17 cellular contexts compared by ENCODE assay signal in genomic region chr10:98299341-98299740, GRCh38. TPM values are rescaled to one million over a fixed set of nuclear protein-coding genes. Genes with fewer than 3 reads are reported as not detected.
A peak's percentile ranks its signal among the peaks of the same experiment; 100 is the strongest.
DNase-seq lines count a peak whose midpoint lies in the region; ATAC-seq and TF ChIP-seq lines count a peak whose summit lies in the region.
"Had no signal": no experiment of that assay in that cellular context is flagged by ENCODE, and none has a peak within 500 bp of the region (broad histone marks: within the 10 kb centered on the region; RNA-seq: fewer than 3 reads in every experiment).

No MANE protein-coding gene starts in this region.

- no peak for ATAC-seq in HG02610 (IDR thresholded peaks at IDR 0.05; ENCODE audit: unreplicated experiment)
- no peak for ATAC-seq in activated CD8-positive, alpha-beta T cell treated with anti-CD3 and anti-CD28 coated beads, Interleukin-2, amount 10 ng/mL, durations not matched to agents 7 days and 5 days
- ATAC-seq: right lobe of liver had no signal

- no peaks in the 10 kb centered on the region for H3K27me3 ChIP-seq in H9 (ENCODE audit: insufficient read depth, low read length)
- H3K27me3 ChIP-seq: right lobe of liver had no signal

- H3K4me3 Mint-ChIP-seq in H9, result no peak overlapping the region
- H3K4me3 Mint-ChIP-seq in activated CD8-positive, alpha-beta T cell treated with anti-CD3 and anti-CD28 coated beads, Interleukin-2, amount 10 ng/mL, durations not matched to agents 7 days and 5 days, result no peak overlapping the region
- H3K4me3 Mint-ChIP-seq: T-helper 2 cell treated with Interferon-gamma antibody and Interleukin-4, amounts not matched to agents 5 μg/mL and 100 μg/mL, for 36 hours had no signal

- no peak overlapping the region for H3K56ac ChIP-seq in H9 (ENCODE audit: insufficient read length, low read depth, low read length)

- TF ChIP-seq CTCF in H9 (conservative IDR thresholded peaks at IDR 0.05), result no peak
- no peak for TF ChIP-seq CTCF in astrocyte of the cerebellum (IDR thresholded peaks at IDR 0.05; ENCODE audit: low read depth, low read length, missing control alignments)

- H3K27ac Mint-ChIP-seq in H9, result no peak overlapping the region
- H3K27ac Mint-ChIP-seq in activated CD8-positive, alpha-beta T cell treated with anti-CD3 and anti-CD28 coated beads, Interleukin-2, amount 10 ng/mL, durations not matched to agents 7 days and 5 days, result no peak overlapping the region
- H3K27ac Mint-ChIP-seq: T-helper 2 cell treated with Interferon-gamma antibody and Interleukin-4, amounts not matched to agents 5 μg/mL and 100 μg/mL, for 36 hours had no signal

- H3K23me2 ChIP-seq in H9 (ENCODE audit: insufficient read length, low read depth, low read length, poor library complexity, severe bottlenecking), result no peaks in the 10 kb centered on the region

- POLR2A ChIA-PET in activated CD8-positive, alpha-beta T cell treated with anti-CD3 and anti-CD28 coated beads, Interleukin-2, amount 10 ng/mL, durations not matched to agents 7 days and 5 days (lab: Charles Lee), result no interaction called here

- peaks cover 2% of the 10 kb centered on the region; the same call in 1 of the 2 replicates for H3K27me3 Mint-ChIP-seq in H9 (ENCODE audit: low read depth)
- H3K27me3 Mint-ChIP-seq in activated CD8-positive, alpha-beta T cell treated with anti-CD3 and anti-CD28 coated beads, Interleukin-2, amount 10 ng/mL, durations not matched to agents 7 days and 5 days (ENCODE audit: low read depth), result peaks cover 2% of the 10 kb centered on the region

- no peak overlapping the region for H2BK15ac ChIP-seq in H9 (ENCODE audit: low read depth, low read length)

- no peak overlapping the region for H2BK12ac ChIP-seq in H9 (ENCODE audit: insufficient read length, low read depth, low read length)

- H2AK5ac ChIP-seq in H9 (ENCODE audit: insufficient read length, low read length), result no peak overlapping the region

- H3K4me1 ChIP-seq in H9 (ENCODE audit: insufficient read depth, low read length), result peaks cover 6% of the 10 kb centered on the region; the same call in 1 of the 2 replicates
- H3K4me1 ChIP-seq: right lobe of liver had no signal

- WGBS in H9 (ENCODE audit: extremely low coverage, insufficient read length, low lambda C conversion rate), result no CpG with 5 or more reads among the region's 9 CpGs

- H4K5ac ChIP-seq in H9 (ENCODE audit: insufficient read length, low read depth, low read length), result no peak overlapping the region

- H3K4me2 ChIP-seq in H9 (ENCODE audit: insufficient read depth, insufficient read length, low read length), result no peak overlapping the region

- no peaks in the 10 kb centered on the region for H3K9me3 ChIP-seq in H9 (ENCODE audit: control insufficient read depth, low read depth, low read length)
- H3K9me3 ChIP-seq: right lobe of liver had no signal

- H3K14ac ChIP-seq in H9 (ENCODE audit: insufficient read depth, low read length), result no peak overlapping the region

- CTCF ChIA-PET in activated CD8-positive, alpha-beta T cell treated with anti-CD3 and anti-CD28 coated beads, Interleukin-2, amount 10 ng/mL, durations not matched to agents 7 days and 5 days (lab: Charles Lee), result no interaction called here

- H3K4ac ChIP-seq in H9 (ENCODE audit: low read depth, low read length), result no peak overlapping the region

- H3K79me2 ChIP-seq in H9 (ENCODE audit: insufficient read depth, low read length), result no peaks in the 10 kb centered on the region

- H3K9ac ChIP-seq in H9 (ENCODE audit: extremely low read depth, insufficient read length, low read length), result no peak overlapping the region

- H3K18ac ChIP-seq in H9 (ENCODE audit: insufficient read length, low read depth, low read length), result no peak overlapping the region

- no peak overlapping the region for H2BK5ac ChIP-seq in H9 (ENCODE audit: insufficient read length, low read length)

- DNase-seq in ACHN (peak; percentile 32), H9 (peak; percentile 55), astrocyte of the cerebellum (ENCODE audit: low read depth) (peak; percentile 23), iPS-NIHi7 (ENCODE audit: extremely low spot score) (peak; percentile 78), HCEC 1CT (no peak)
- DNase-seq in NK-92 treated with Interleukin-12 subunit alpha and Interleukin-12 subunit beta, amount 100 ng/mL, for 24 hours (lab: John Stamatoyannopoulos, UW), result no peak
- DNase-seq in activated CD8-positive, alpha-beta T cell treated with anti-CD3 and anti-CD28 coated beads, Interleukin-2, amount 10 ng/mL, durations not matched to agents 7 days and 5 days, result no peak
- DNase-seq: activated CD4-positive, alpha-beta T cell treated with anti-CD3 and anti-CD28 coated beads for 4 hours; activated naive CD4-positive, alpha-beta T cell treated with Interleukin-2 at 50 U/mL for 16 hours; erythroblast; glutamatergic neuron; NCI-H187; stimulated activated CD4-positive, alpha-beta T cell treated with anti-CD3 and anti-CD28 coated beads, Interleukin-2, amount 100 ng/mL, for 24 hours had no signal

- H4K91ac ChIP-seq in H9 (ENCODE audit: insufficient read length, low read depth, low read length), result no peak overlapping the region

- no peak overlapping the region for H3K23ac ChIP-seq in H9 (ENCODE audit: insufficient read length, low read depth, low read length)

- H4K8ac ChIP-seq in H9 (replicated peaks; ENCODE audit: insufficient read length, low read depth, low read length), result no peak overlapping the region

- H2BK20ac ChIP-seq in H9 (ENCODE audit: low read depth, low read length, poor library complexity, severe bottlenecking), result no peak overlapping the region

- no peaks in the 10 kb centered on the region for H3K36me3 Mint-ChIP-seq in H9 (ENCODE audit: insufficient read depth in 1 of 3, low read depth in 3 of 3)
- H3K36me3 Mint-ChIP-seq in activated CD8-positive, alpha-beta T cell treated with anti-CD3 and anti-CD28 coated beads, Interleukin-2, amount 10 ng/mL, durations not matched to agents 7 days and 5 days (ENCODE audit: low read depth), result no peaks in the 10 kb centered on the region

- no peak overlapping the region for H2AFZ ChIP-seq in H9 (ENCODE audit: low read length)

- H3T11ph ChIP-seq in H9 (ENCODE audit: low read length), result no peak overlapping the region

- no peaks in the 10 kb centered on the region for H3K79me1 ChIP-seq in H9 (ENCODE audit: insufficient read depth, low read depth, low read length, poor library complexity, severe bottlenecking)

- H3K4me1 Mint-ChIP-seq in H9, result peaks cover 29 to 34% of the 10 kb centered on the region in 2 experiments
- no peaks in the 10 kb centered on the region for H3K4me1 Mint-ChIP-seq in activated CD8-positive, alpha-beta T cell treated with anti-CD3 and anti-CD28 coated beads, Interleukin-2, amount 10 ng/mL, durations not matched to agents 7 days and 5 days (ENCODE audit: low read depth)

- H3K27ac ChIP-seq in H9 (ENCODE audit: insufficient read length, low read depth, low read length), result no peak overlapping the region
- H3K27ac ChIP-seq: right lobe of liver had no signal

- H3K9me3 Mint-ChIP-seq in H9, result no peaks in the 10 kb centered on the region
- H3K9me3 Mint-ChIP-seq in activated CD8-positive, alpha-beta T cell treated with anti-CD3 and anti-CD28 coated beads, Interleukin-2, amount 10 ng/mL, durations not matched to agents 7 days and 5 days (ENCODE audit: insufficient read depth), result no peaks in the 10 kb centered on the region
- H3K9me3 Mint-ChIP-seq: T-helper 2 cell treated with Interferon-gamma antibody and Interleukin-4, amounts not matched to agents 5 μg/mL and 100 μg/mL, for 36 hours had no signal

- H4K20me1 ChIP-seq in H9 (ENCODE audit: control insufficient read depth, insufficient read depth, insufficient read length), result no peaks in the 10 kb centered on the region

- no peak overlapping the region for H3K4me3 ChIP-seq in astrocyte of the cerebellum (ENCODE audit: low read depth, low read length)
- H3K4me3 ChIP-seq: right lobe of liver had no signal

- in situ Hi-C loops in ACHN (cut with HindIII; ENCODE audit: low pct_ligation_motif_present, low pct_unique_long_range_greater_than_20kb, low sequenced_read_pairs) (no loop called here), astrocyte of the cerebellum (cut with HindIII; ENCODE audit: low sequenced_read_pairs) (no loop called here)

- H2BK120ac ChIP-seq in H9 (ENCODE audit: low read depth, low read length, poor library complexity, severe bottlenecking), result no peak overlapping the region

RNA-seq across cellular contexts. Expression of gene LOXL4, which starts 31.3 kb away (rescaled TPM):
- 0.13 and 0.18 TPM in 2 replicates for total RNA-seq in H9 (2021)
- not detected for total RNA-seq in activated CD8-positive, alpha-beta T cell treated with anti-CD3 and anti-CD28 coated beads, Interleukin-2, amount 10 ng/mL, durations not matched to agents 7 days and 5 days
- total RNA-seq: HT1080 had no signal

Comparison
In these comparisons a context has a peak if more than half of its experiments do, and no peak if none do; other contexts are left out.
1. DNase-seq: peak in ACHN (single experiment), H9 (single experiment), astrocyte of the cerebellum (single experiment) and iPS-NIHi7 (single experiment); none in NK-92 treated with Interleukin-12 subunit alpha and Interleukin-12 subunit beta, amount 100 ng/mL, for 24 hours (single experiment), HCEC 1CT (single experiment) and activated CD8-positive, alpha-beta T cell treated with anti-CD3 and anti-CD28 coated beads, Interleukin-2, amount 10 ng/mL, durations not matched to agents 7 days and 5 days (single experiment).